ENCODE assay signal across 1 cellular context in genomic region chr9:137550958-137551655, GRCh38.
A peak's percentile ranks its signal among the peaks of the same experiment; 100 is the strongest.
TF ChIP-seq lines count a peak whose summit lies in the region.

No MANE protein-coding gene starts in this region.

TF ChIP-seq in K562, 482 proteins besides CTCF, POLR2A, EP300 and RAD21 (continues in another document):
- TF ChIP-seq CREM (IDR thresholded peaks at IDR 0.05; ENCODE audit: low read depth) (peak; percentile 46), NCOR1 (IDR thresholded peaks at IDR 0.05) (no peak), E2F5 (CRISPR knock-in tag; IDR thresholded peaks at IDR 0.05) (no peak), MAZ (CRISPR knock-in tag; conservative IDR thresholded peaks at IDR 0.05 in 1 of 2, IDR thresholded peaks at IDR 0.05 in 1 of 2) (peak; percentile 15 to 74; a peak in 3 of 4 replicates), CHAMP1 (IDR thresholded peaks at IDR 0.05) (no peak), CREB1 (IDR thresholded peaks at IDR 0.05) (0 out of 2 replicates have a peak, but pooled peaks have one; percentile 11), CREB1 (CRISPR knock-in tag; IDR thresholded peaks at IDR 0.05) (peak; percentile 44; the same call in 1 of the 2 replicates), E2F6 (IDR thresholded peaks at IDR 0.05; ENCODE audit: borderline replicate concordance in 1 of 2, extremely low read depth in 1 of 2, insufficient read depth in 1 of 2, insufficient read length in 1 of 2, low read depth in 1 of 2, low read length in 1 of 2, poor library complexity in 1 of 2, severe bottlenecking in 1 of 2) (peak in 1 of 2 experiments; percentile 69), FOXP4 (CRISPR knock-in tag; IDR thresholded peaks at IDR 0.05; ENCODE audit: borderline replicate concordance) (no peak), ZNF518B (CRISPR knock-in tag; IDR thresholded peaks at IDR 0.05) (no peak), GATAD2A (IDR thresholded peaks at IDR 0.05) (no peak), MNT (conservative IDR thresholded peaks at IDR 0.05) (peak in 1 of 2 experiments; percentile 66; a peak in 3 of 4 replicates), NR1H2 (CRISPR knock-in tag; IDR thresholded peaks at IDR 0.05) (no peak), ZNF436 (CRISPR knock-in tag; IDR thresholded peaks at IDR 0.05) (no peak), HDAC1 (IDR thresholded peaks at IDR 0.05) (peak in 1 of 2 experiments; percentile 27; a peak in 2 of 4 replicates), TBP (optimal IDR thresholded peaks at IDR 0.05; ENCODE audit: low read depth, low read length) (peak; percentile 10), GATAD2B (IDR thresholded peaks at IDR 0.05; ENCODE audit: borderline replicate concordance) (peak; percentile 48; the same call in 1 of the 2 replicates), ZFX (CRISPR knock-in tag; IDR thresholded peaks at IDR 0.05) (peak; percentile 49), CBX1 (IDR thresholded peaks at IDR 0.05; ENCODE audit: low read depth) (0 out of 2 replicates have a peak, but pooled peaks have one; percentile 17), L3MBTL2 (IDR thresholded peaks at IDR 0.05) (peak; percentile 29; the same call in 1 of the 2 replicates), MEIS2 (IDR thresholded peaks at IDR 0.05; ENCODE audit: partially characterized antibody) (peak; percentile 67), AFF1 (IDR thresholded peaks at IDR 0.05; ENCODE audit: low read depth in 1 of 2, partially characterized antibody in 2 of 2) (no peak), NEUROD1 (IDR thresholded peaks at IDR 0.05; ENCODE audit: borderline replicate concordance, low read depth, low read length, partially characterized antibody) (no peak), ZNF277 (CRISPR knock-in tag; IDR thresholded peaks at IDR 0.05; ENCODE audit: borderline replicate concordance) (no peak), CCNT2 (IDR thresholded peaks at IDR 0.05; ENCODE audit: borderline replicate concordance, extremely low read depth, insufficient read length, low read depth, low read length) (peak; percentile 18), STAG1 (CRISPR knock-in tag; IDR thresholded peaks at IDR 0.05; ENCODE audit: borderline replicate concordance) (peak; percentile 28; the same call in 1 of the 2 replicates), YY1 (IDR thresholded peaks at IDR 0.05; ENCODE audit: borderline replicate concordance in 1 of 3, control insufficient read depth in 1 of 3, extremely low read depth in 1 of 3, insufficient read depth in 3 of 3, insufficient read length in 1 of 3, insufficient replicate concordance in 2 of 3, low read depth in 1 of 3, low read length in 2 of 3) (peak in 1 of 3 experiments; percentile 52), SMAD4 (CRISPR knock-in tag; conservative IDR thresholded peaks at IDR 0.05) (peak; percentile 58), NCOA6 (IDR thresholded peaks at IDR 0.05) (peak; percentile 64; the same call in 1 of the 2 replicates), NFIC (IDR thresholded peaks at IDR 0.05) (0 out of 2 replicates have a peak, but pooled peaks have one; percentile 28), ESRRA (IDR thresholded peaks at IDR 0.05; ENCODE audit: borderline replicate concordance, low read depth) (peak; percentile 7; the same call in 1 of the 2 replicates), ZBTB8A (IDR thresholded peaks at IDR 0.05; ENCODE audit: partially characterized antibody) (no peak), BRF2 (IDR thresholded peaks at IDR 0.05; ENCODE audit: borderline replicate concordance, insufficient read depth, insufficient read length) (no peak), ZFP30 (CRISPR knock-in tag; IDR thresholded peaks at IDR 0.05; ENCODE audit: borderline replicate concordance) (no peak), ASH1L (IDR thresholded peaks at IDR 0.05; ENCODE audit: borderline replicate concordance, low read depth, partially characterized antibody) (no peak), HCFC1 (IDR thresholded peaks at IDR 0.05; ENCODE audit: low read depth, low read length) (no peak)
